ENCODE assay signal across 8 cellular contexts in genomic region chr17:17849863-17850373, GRCh38. TPM values are rescaled to one million over a fixed set of nuclear protein-coding genes. Genes with fewer than 3 reads are reported as not detected.
DNase-seq lines count a peak whose midpoint lies in the region; ATAC-seq, FAIRE-seq and TF ChIP-seq lines count a peak whose summit lies in the region.

No MANE protein-coding gene starts in this region.

- peak; percentile 80 for DNase-seq in KBM-7
- DNase-seq in activated CD4-positive, CD25-positive, alpha-beta regulatory T cell treated with anti-CD3 and anti-CD28 coated beads, Interleukin-2, amount 50 U/mL, for 16 hours (ENCODE audit: low read depth, low spot score): peak; percentile 37
- DNase-seq in coronary artery (ENCODE audit: low spot score): no peak
- peak in 2 of 3 donors; percentile 56 to 76 for DNase-seq in mucosa of descending colon
- DNase-seq in LoVo (ENCODE audit: low spot score): no peak
- DNase-seq in HTR-8/SVneo (ENCODE audit: insufficient read length, low spot score): no peak

- H3K36me3 ChIP-seq in DOHH2 (ENCODE audit: control insufficient read depth, low read length) (no peaks in the 10 kb centered on the region), mucosa of descending colon (ENCODE audit: low read depth) (no peaks in the 10 kb centered on the region)

- in situ Hi-C loops in KBM-7 (cut with MboI; ENCODE audit: low pct_unique_long_range_greater_than_20kb, low sequenced_read_pairs): no loop called here

- peak overlapping the region; percentile 27; the same call in 1 of the 2 replicates for H3K4me3 ChIP-seq in DOHH2 (ENCODE audit: low read length)
- no peak overlapping the region for H3K4me3 ChIP-seq in coronary artery
- H3K4me3 ChIP-seq in mucosa of descending colon: no peak overlapping the region

- H3K27me3 ChIP-seq in DOHH2 (ENCODE audit: control insufficient read depth, low read length): no peaks in the 10 kb centered on the region

- no peak for FAIRE-seq in HTR-8/SVneo (lab: Jason Lieb, UNC)

- H3K4me2 ChIP-seq in DOHH2 (ENCODE audit: low read length): peak overlapping the region; percentile 50

- H3K4me1 ChIP-seq in DOHH2 (ENCODE audit: control insufficient read depth, low read length) (peaks cover 20% of the 10 kb centered on the region), mucosa of descending colon (ENCODE audit: low read depth) (peaks cover 11% of the 10 kb centered on the region)

- H3K27ac ChIP-seq in DOHH2 (ENCODE audit: low read depth, low read length): peak overlapping the region; percentile 35
- peak overlapping the region; percentile 22 to 83 for H3K27ac ChIP-seq in coronary artery
- H3K27ac ChIP-seq in temporal lobe (ENCODE audit: low read depth, low read length): peak overlapping the region; percentile 86

- H3F3A ChIP-seq in DOHH2 (ENCODE audit: control insufficient read depth, insufficient read depth): no peaks in the 10 kb centered on the region

- H4K20me1 ChIP-seq in DOHH2 (ENCODE audit: control insufficient read depth, insufficient read depth, low read depth, low read length): no peaks in the 10 kb centered on the region

- H3K9me3 ChIP-seq in DOHH2 (ENCODE audit: control insufficient read depth, insufficient read depth, low read length): no peaks in the 10 kb centered on the region
- no peaks in the 10 kb centered on the region for H3K9me3 ChIP-seq in mucosa of descending colon

- peak; percentile 59 for ATAC-seq in mucosa of descending colon

- no peaks in the 10 kb centered on the region for H3K9me2 ChIP-seq in DOHH2 (replicated peaks; ENCODE audit: control insufficient read depth, low read length)

- TF ChIP-seq CTCF in DOHH2 (IDR thresholded peaks at IDR 0.05; ENCODE audit: low read depth, low read length, poor library complexity, severe bottlenecking): peak; percentile 51
- TF ChIP-seq CTCF in coronary artery (IDR thresholded peaks at IDR 0.05): no peak
- TF ChIP-seq CTCF in mucosa of descending colon (IDR thresholded peaks at IDR 0.05): no peak

- no peaks in the 10 kb centered on the region for H3K79me2 ChIP-seq in DOHH2 (ENCODE audit: control insufficient read depth, low read length)

- intact Hi-C loops in mucosa of descending colon (cut with DNase I, micrococcal nuclease): loop anchor here in 1 of 2 donors (10.0 kb wide), 1 partner anchor 165 kb away; the partner anchor contains the start of gene RAI1

RNA-seq across cellular contexts. Expression of gene SREBF1, which starts 13.1 kb away (rescaled TPM):
- total RNA-seq in mucosa of descending colon (100 to 1,000 TPM; 161 to 179 (median 170) TPM), temporal lobe (13.3 TPM)

Comparison
In these comparisons a context has a peak if more than half of its experiments do, and no peak if none do; other contexts are left out.
1. H3K27ac ChIP-seq: peak in every context shown above with its lines; median percentile 86 in temporal lobe; 52 in coronary artery; 35 in DOHH2.
2. DNase-seq: peak in KBM-7 (single experiment), activated CD4-positive, CD25-positive, alpha-beta regulatory T cell treated with anti-CD3 and anti-CD28 coated beads, Interleukin-2, amount 50 U/mL, for 16 hours (single experiment) and mucosa of descending colon (2 of 3); none in coronary artery (single experiment), LoVo (single experiment) and HTR-8/SVneo (single experiment).
3. RNA of gene SREBF1, which starts 13.1 kb away (total RNA-seq): 161 to 179 TPM in mucosa of descending colon; 13.3 TPM in temporal lobe (single experiment); every median in the first group is over 10 times any median in the second.